ENCODE assay signal across 15 cellular contexts in genomic region chr15:91803260-91803659, GRCh38.
"Had no signal": no experiment of that assay in that cellular context is flagged by ENCODE, and none has a peak within 500 bp of the region (broad histone marks: within the 10 kb centered on the region; RNA-seq: fewer than 3 reads in every experiment).

No MANE protein-coding gene starts in this region.

- H3K27ac Mint-ChIP-seq: memory B cell, natural killer cell, progenitor cell of endocrine pancreas had no signal

- H3K9me3 Mint-ChIP-seq: natural killer cell had no signal

- ATAC-seq: gastrocnemius medialis, natural killer cell, sciatic nerve had no signal

- H3K36me3 Mint-ChIP-seq: memory B cell, natural killer cell had no signal

- H3K4me3 Mint-ChIP-seq: memory B cell, natural killer cell, neural crest cell had no signal

- H3K4me1 Mint-ChIP-seq: memory B cell, natural killer cell had no signal

- DNase-seq: dorsolateral prefrontal cortex; effector CD4-positive, alpha-beta T cell; foreskin fibroblast; gastrocnemius medialis; head of caudate nucleus; natural killer cell; stimulated activated CD4-positive, alpha-beta T cell treated with anti-CD3 and anti-CD28 coated beads, Interleukin-12 subunit alpha, Interleukin-12 subunit beta, amount 100 ng/mL, for 4 hours; stimulated activated CD4-positive, alpha-beta T cell treated with anti-CD3 and anti-CD28 coated beads, Interleukin-2, amount 100 ng/mL, for 24 hours; stimulated activated CD4-positive, alpha-beta T cell treated with anti-CD3 and anti-CD28 coated beads, Interleukin-4, amount 100 ng/mL, for 4 hours; stimulated activated naive CD4-positive, alpha-beta T cell; upper lobe of left lung had no signal
